In genomic region chr19:11684987-11685675, GRCh38 we compare ENCODE assay signal across 28 cellular contexts.
"Had no signal": no experiment of that assay in that cellular context is flagged by ENCODE, and none has a peak within 500 bp of the region (broad histone marks: within the 10 kb centered on the region; RNA-seq: fewer than 3 reads in every experiment).

No MANE protein-coding gene starts in this region.

- ATAC-seq: Panc1 had no signal

- H3K4me1 ChIP-seq: SJCRH30 had no signal

- H3K4me1 Mint-ChIP-seq: brain had no signal

- H3K27me3 ChIP-seq: MG63, SJCRH30 had no signal

- DNase-seq: activated CD4-positive, alpha-beta T cell treated with anti-CD3 and anti-CD28 coated beads, Interleukin-2, amount 10 ng/mL, durations not matched to agents 24 days and 14 days; activated CD4-positive, alpha-beta T cell treated with anti-CD3 and anti-CD28 coated beads, Interleukin-2, amount 50 U/mL, for 4 hours; activated CD8-positive, alpha-beta T cell treated with anti-CD3 and anti-CD28 coated beads for 36 hours; activated gamma-delta T cell treated with Interleukin-2 at 50 U/mL for 16 hours; activated naive CD4-positive, alpha-beta T cell treated with anti-CD3 and anti-CD28 coated beads for 36 hours; activated T-cell treated with anti-CD3 and anti-CD28 coated beads for 4 hours; activated T-cell treated with anti-CD3 and anti-CD28 coated beads, Interleukin-2, amount 50 U/mL, for 4 hours; anterior cingulate cortex; caudate nucleus; cerebellar nuclear complex; Kasumi-1; MG63; NCI-H1048; NCI-H1105 treated with DMSO at 0.1 percent for 48 hours; NCI-H1436; NCI-H1694; NCI-H1930; NCI-H2081 treated with DMSO at 0.1 percent for 48 hours; NCI-H345; NCI-H524 treated with DMSO at 0.1 percent for 48 hours; NK-92 treated with Interleukin-12 subunit alpha and Interleukin-12 subunit beta, amount 100 ng/mL, for 24 hours; SHP77; SJCRH30 had no signal

- H3K27ac Mint-ChIP-seq: activated CD4-positive, alpha-beta T cell treated with anti-CD3 and anti-CD28 coated beads, Interleukin-2, amount 10 ng/mL, durations not matched to agents 24 days and 14 days; activated CD8-positive, alpha-beta T cell treated with anti-CD3 and anti-CD28 coated beads for 36 hours; activated naive CD4-positive, alpha-beta T cell treated with anti-CD3 and anti-CD28 coated beads for 36 hours; activated naive CD4-positive, alpha-beta T cell treated with anti-CD3 and anti-CD28 coated beads, Interleukin-2, amount 50 U/mL, for 72 hours; activated T-helper 1 cell treated with anti-CD3 and anti-CD28 coated beads, Interleukin-12 subunit alpha, Interleukin-12 subunit beta, Interleukin-2, Interleukin-4 antibody, amounts not matched to agents 30 ng/mL and 10 ng/mL and 1 ng/mL, durations not matched to agents 14 hours and 24 hours and 36 hours; brain had no signal

- H3K27ac ChIP-seq: SJCRH30, SK-N-MC had no signal

- H3K4me3 Mint-ChIP-seq: activated CD4-positive, alpha-beta T cell treated with anti-CD3 and anti-CD28 coated beads, Interleukin-2, amount 10 ng/mL, durations not matched to agents 24 days and 14 days; activated CD8-positive, alpha-beta T cell treated with anti-CD3 and anti-CD28 coated beads for 36 hours; activated naive CD4-positive, alpha-beta T cell treated with anti-CD3 and anti-CD28 coated beads for 36 hours; activated T-cell treated with anti-CD3 and anti-CD28 coated beads, Interleukin-2, amount 50 U/mL, for 4 hours; activated T-helper 1 cell treated with anti-CD3 and anti-CD28 coated beads, Interleukin-12 subunit alpha, Interleukin-12 subunit beta, Interleukin-2, Interleukin-4 antibody, amounts not matched to agents 30 ng/mL and 10 ng/mL and 1 ng/mL, durations not matched to agents 14 hours and 24 hours and 36 hours; brain had no signal

- H3K4me3 ChIP-seq: MG63, SJCRH30, SK-N-MC had no signal

- H3K27me3 Mint-ChIP-seq: activated CD4-positive, alpha-beta T cell treated with anti-CD3 and anti-CD28 coated beads, Interleukin-2, amount 10 ng/mL, durations not matched to agents 24 days and 14 days; brain had no signal
